Comparison of ENCODE assay signal across 8 cellular contexts in genomic region chr12:119989619-119990381, GRCh38. TPM values are rescaled to one million over a fixed set of nuclear protein-coding genes. Genes with fewer than 3 reads are reported as not detected.
DNase-seq lines count a peak whose midpoint lies in the region; ATAC-seq and TF ChIP-seq lines count a peak whose summit lies in the region.

No MANE protein-coding gene starts in this region.

- peak; percentile 95 for DNase-seq in AG20443 (ENCODE audit: low spot score)
- DNase-seq in SK-MEL-5 (ENCODE audit: low read depth, low spot score) = peak; percentile 60
- DNase-seq in glomerular visceral epithelial cell (ENCODE audit: extremely low spot score) = peak; percentile 70
- peak; percentile 75 for DNase-seq in omental fat pad (ENCODE audit: low spot score)
- DNase-seq in tibial artery = peak; percentile 65 to 78

- peak overlapping the region; percentile 48 to 61 for H3K4me3 ChIP-seq in tibial artery

- no peaks in the 10 kb centered on the region for H3K9me3 ChIP-seq in tibial artery

- no peaks in the 10 kb centered on the region for H3K9me3 Mint-ChIP-seq in activated naive CD4-positive, alpha-beta T cell treated with anti-CD3 and anti-CD28 coated beads, Interleukin-2, amount 50 U/mL, for 24 hours

- in situ Hi-C loops in SK-MEL-5 (cut with HindIII; ENCODE audit: low pct_unique_long_range_greater_than_20kb, low sequenced_read_pairs) = no loop called here

- TF ChIP-seq CTCF in omental fat pad (IDR thresholded peaks at IDR 0.05) = no peak
- TF ChIP-seq CTCF in tibial artery (IDR thresholded peaks at IDR 0.05) = no peak

- peak; percentile 21 for ATAC-seq in GM19023 (IDR thresholded peaks at IDR 0.05; ENCODE audit: unreplicated experiment)
- peak; percentile 34 for ATAC-seq in HG03342 (IDR thresholded peaks at IDR 0.05; ENCODE audit: unreplicated experiment)
- ATAC-seq in omental fat pad (ENCODE audit: low FRiP score) = peak; percentile 59

- peaks cover 0 to 20% of the 10 kb centered on the region in 2 donors for H3K27me3 ChIP-seq in tibial artery

- H3K4me3 Mint-ChIP-seq in activated naive CD4-positive, alpha-beta T cell treated with anti-CD3 and anti-CD28 coated beads, Interleukin-2, amount 50 U/mL, for 24 hours = peak overlapping the region; percentile 96

- peaks cover 50% of the 10 kb centered on the region for H3K4me1 Mint-ChIP-seq in activated naive CD4-positive, alpha-beta T cell treated with anti-CD3 and anti-CD28 coated beads, Interleukin-2, amount 50 U/mL, for 24 hours

- H3K27ac Mint-ChIP-seq in activated naive CD4-positive, alpha-beta T cell treated with anti-CD3 and anti-CD28 coated beads, Interleukin-2, amount 50 U/mL, for 24 hours = peak overlapping the region; percentile 97

- no peak overlapping the region for H3K27ac ChIP-seq in tibial artery

- peaks cover 0 to 20% (median 14%) of the 10 kb centered on the region in 4 donors for H3K4me1 ChIP-seq in tibial artery

- intact Hi-C loops in tibial artery (cut with DNase I; ENCODE audit: low total_unique reads) = no loop called here

- no peaks in the 10 kb centered on the region for H3K36me3 ChIP-seq in tibial artery

- H3K36me3 Mint-ChIP-seq in activated naive CD4-positive, alpha-beta T cell treated with anti-CD3 and anti-CD28 coated beads, Interleukin-2, amount 50 U/mL, for 24 hours = peaks cover 26% of the 10 kb centered on the region

- no peaks in the 10 kb centered on the region for H3K27me3 Mint-ChIP-seq in activated naive CD4-positive, alpha-beta T cell treated with anti-CD3 and anti-CD28 coated beads, Interleukin-2, amount 50 U/mL, for 24 hours

RNA-seq across cellular contexts. Expression of gene BICDL1, which starts 0.8 kb away (rescaled TPM):
- total RNA-seq in SK-MEL-5 (2014; rRNA removed; shearing (Covaris generic)) = 7.7 and 10.2 TPM in 2 replicates
- 18.7 and 24.0 TPM in 2 replicates for polyA plus RNA-seq in SK-MEL-5 (2015; cell fraction: cytosol; rRNA removed)
- polyA plus RNA-seq in SK-MEL-5 (2015; cell fraction: nucleus; rRNA removed) = 34.5 and 51.9 TPM in 2 replicates
- 100 to 1,000 TPM in 1 of 4 donors, 10 to 100 TPM in 2, not detected in 1; 58.6 to 219 (median 61.6) TPM for total RNA-seq in omental fat pad
